Comparison of ENCODE assay signal across 1 cellular context in genomic region chr2:140657657-140658056, GRCh38.
TF ChIP-seq lines count a peak whose summit lies in the region.

No MANE protein-coding gene starts in this region.

TF ChIP-seq in IMR-90, 13 proteins besides CTCF, POLR2A, EP300 and RAD21 (continued from another document):
- no peak for TF ChIP-seq RCOR1 (IDR thresholded peaks at IDR 0.05; ENCODE audit: insufficient replicate concordance, low read length)
- TF ChIP-seq SMC3 (IDR thresholded peaks at IDR 0.05; ENCODE audit: low read depth, low read length) = no peak
- TF ChIP-seq RFX5 (IDR thresholded peaks at IDR 0.05; ENCODE audit: low read depth, low read length) = no peak
- TF ChIP-seq BHLHE40 (IDR thresholded peaks at IDR 0.05; ENCODE audit: low read depth, low read length) = no peak
- TF ChIP-seq NFE2L2 (IDR thresholded peaks at IDR 0.05; ENCODE audit: low read depth, low read length) = no peak
- TF ChIP-seq CHD1 (IDR thresholded peaks at IDR 0.05; ENCODE audit: low read depth, low read length) = no peak
- TF ChIP-seq MXI1 (IDR thresholded peaks at IDR 0.05; ENCODE audit: borderline replicate concordance, low read depth, low read length) = no peak
